8 cellular contexts compared by ENCODE assay signal in genomic region chr14:96154900-96155299, GRCh38. TPM values are rescaled to one million over a fixed set of nuclear protein-coding genes. Genes with fewer than 3 reads are reported as not detected.
"Had no signal": no experiment of that assay in that cellular context is flagged by ENCODE, and none has a peak within 500 bp of the region (broad histone marks: within the 10 kb centered on the region; RNA-seq: fewer than 3 reads in every experiment).

No MANE protein-coding gene starts in this region.

- DNase-seq: IMR-90, KBM-7, KG1 had no signal

- H3K4me2 ChIP-seq: KMS-11 had no signal

- ATAC-seq: K562 had no signal

- H3K4me3 ChIP-seq: K562 had no signal

- H3K27ac ChIP-seq: HL-60, KMS-11 had no signal

- H3K9ac ChIP-seq: KMS-11 had no signal

- FAIRE-seq: HTR-8/SVneo, K562 had no signal

RNA-seq across cellular contexts. Expression of gene BDKRB2, which starts 49.7 kb away (rescaled TPM):
- polyA plus RNA-seq: IgD-negative memory B cell, K562 had no signal
